8 cellular contexts compared by ENCODE assay signal in the genomic region with DNA sequence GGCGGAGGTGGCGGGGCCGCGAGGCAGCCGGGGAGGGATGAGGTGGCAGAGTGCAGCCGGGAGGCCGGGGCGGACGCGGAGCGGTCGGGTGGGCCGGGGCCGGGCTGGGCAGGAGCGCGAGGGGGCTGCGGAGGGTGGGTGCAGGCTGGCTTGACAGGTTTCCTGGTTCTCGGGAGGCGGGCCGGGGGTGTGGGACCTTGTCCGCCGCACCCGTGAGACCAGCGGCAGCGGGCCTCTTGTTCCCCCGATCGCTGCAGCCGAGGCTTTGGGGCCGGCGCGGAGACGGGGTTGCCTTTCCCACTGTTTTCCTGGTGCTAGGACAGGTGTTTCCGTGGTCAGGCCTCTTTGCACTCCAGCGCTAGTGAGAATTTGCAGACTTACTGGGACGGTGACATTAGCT. TPM values are rescaled to one million over a fixed set of nuclear protein-coding genes. Genes with fewer than 3 reads are reported as not detected.
A peak's percentile ranks its signal among the peaks of the same experiment; 100 is the strongest.
DNase-seq lines count a peak whose midpoint lies in the region; ATAC-seq and TF ChIP-seq lines count a peak whose summit lies in the region.
"Not testable (repeated sequence)": the region's sequence is repeated elsewhere in the genome, so short reads cannot be mapped to it uniquely, and the experiment has no call there.

No MANE protein-coding gene starts in this region.

- ATAC-seq in T-cell (replicated peaks in 1 of 4), result peak in 2 of 4 experiments; percentile 3 to 7
- peak; percentile 6 for ATAC-seq in Right ventricle myocardium superior (ENCODE audit: poor library complexity)

- not testable (repeated sequence) for H2AFZ ChIP-seq in Loucy (ENCODE audit: low read length); neural progenitor cell (replicated peaks)

- H3K4me3 ChIP-seq in HFF-Myc (replicated peaks; ENCODE audit: low read depth, low read length), result peak overlapping the region; percentile 59
- H3K4me3 ChIP-seq in Loucy (ENCODE audit: low read length, poor library complexity, severe bottlenecking), result peak overlapping the region; percentile 89
- H3K4me3 ChIP-seq in neural progenitor cell, result peak overlapping the region; percentile 90

- peaks cover 11 to 18% (median 17%) of the 10 kb centered on the region in 3 donors for H3K4me1 Mint-ChIP-seq in T-cell
- H3K4me1 Mint-ChIP-seq in neural progenitor cell, result peaks cover 11% of the 10 kb centered on the region

- H3K9me2 ChIP-seq in Loucy (replicated peaks; ENCODE audit: low read depth, low read length), result not testable (repeated sequence)

- not testable (repeated sequence) for H3K4me1 ChIP-seq in ES-I3 (ENCODE audit: insufficient read depth, low read length); neural progenitor cell
- H3K4me1 ChIP-seq in Loucy (ENCODE audit: insufficient read depth, low read length, poor library complexity, severe bottlenecking), result peaks cover 19% of the 10 kb centered on the region

- H3K36me3 ChIP-seq in ES-I3 (ENCODE audit: insufficient read depth, low read length); Loucy (ENCODE audit: insufficient read depth, low read length); neural progenitor cell: not testable (repeated sequence)

- H3F3A ChIP-seq in Loucy (ENCODE audit: low read depth); neural progenitor cell (ENCODE audit: low read depth): not testable (repeated sequence)

- H3K79me2 ChIP-seq in Loucy (ENCODE audit: insufficient read depth, low read length), result peaks cover 31% of the 10 kb centered on the region
- H3K79me2 ChIP-seq in neural progenitor cell (ENCODE audit: low read depth), result peaks cover 46% of the 10 kb centered on the region

- H3K9me3 Mint-ChIP-seq in T-cell, neural progenitor cell: not testable (repeated sequence)

- H3K27me3 Mint-ChIP-seq in T-cell; neural progenitor cell (ENCODE audit: insufficient read depth, low read depth): not testable (repeated sequence)

- H4K20me1 ChIP-seq in Loucy (ENCODE audit: insufficient read depth, low read length, poor library complexity, severe bottlenecking) (peaks cover 17% of the 10 kb centered on the region), neural progenitor cell (ENCODE audit: low read depth) (peaks cover 23% of the 10 kb centered on the region)

- CTCF ChIA-PET in T-cell (lab: Charles Lee), result not testable (repeated sequence)

- not testable (repeated sequence) for H3K27me3 ChIP-seq in Loucy (ENCODE audit: insufficient read depth, low read length, poor library complexity, severe bottlenecking); neural progenitor cell

- not testable (repeated sequence) for TF ChIP-seq CTCF in HFF-Myc (IDR thresholded peaks at IDR 0.05; ENCODE audit: low read depth, low read length, missing control alignments); Loucy (conservative IDR thresholded peaks at IDR 0.05; ENCODE audit: low read length); neural progenitor cell (IDR thresholded peaks at IDR 0.05)

- H3K27ac ChIP-seq in neural progenitor cell, result peak overlapping the region; percentile 97

- peak overlapping the region; percentile 42 to 76 for H3K27ac Mint-ChIP-seq in T-cell
- peak overlapping the region; percentile 97 for H3K27ac Mint-ChIP-seq in neural progenitor cell

- not testable (repeated sequence) for H3K36me3 Mint-ChIP-seq in T-cell, neural progenitor cell

- H3K9ac ChIP-seq in ES-I3 (ENCODE audit: low read depth, low read length) (peak overlapping the region; percentile 63), Loucy (ENCODE audit: low read depth, low read length, poor library complexity, severe bottlenecking) (peak overlapping the region; percentile 77), neural progenitor cell (peak overlapping the region; percentile 93)

- not testable (repeated sequence) for H3K9me3 ChIP-seq in ES-I3 (ENCODE audit: control insufficient read depth, insufficient read depth, low read length); Loucy (ENCODE audit: insufficient read depth, low read depth, low read length); neural progenitor cell (ENCODE audit: low read depth)

- POLR2A ChIA-PET in T-cell (lab: Charles Lee), result interaction anchor here (0.7 to 2.3 kb wide), 2 partner anchors 32 to 1375 kb away, joined by 4 to 24 read pairs; partner anchors contain the start of gene ERV3-1 (in 1 of the 2)

- not testable (repeated sequence) for DNase-seq in HFF-Myc (ENCODE audit: extremely low read depth, low read depth)
- DNase-seq in T-cell (peak in 21 of 34 experiments; percentile 0 to 27 (median 7)), anterior cingulate cortex (lab: John Stamatoyannopoulos, UW) (peak in 39 of 58 donors; percentile 1 to 49 (median 18)), Right ventricle myocardium superior (peak; percentile 55), neural progenitor cell (ENCODE audit: low spot score) (peak; percentile 60), superior temporal gyrus (ENCODE audit: extremely low spot score) (peak; percentile 34)

- H3K4me2 ChIP-seq in Loucy (ENCODE audit: low read depth, low read length, poor library complexity, severe bottlenecking) (peak overlapping the region; percentile 88), neural progenitor cell (peak overlapping the region; percentile 75)

- H3K4me3 Mint-ChIP-seq in T-cell (peak overlapping the region; percentile 77 to 89 (median 81)), neural progenitor cell (peak overlapping the region; percentile 97)

- intact Hi-C loops in Right ventricle myocardium superior (cut with DNase I), result loop anchor here (5.0 kb wide), 1 partner anchor 199 kb away; no protein-coding TSS in a partner anchor

RNA-seq across cellular contexts. Expression of gene ERV3-1, which starts 32.3 kb away (rescaled TPM):
- total RNA-seq in T-cell (10 to 100 TPM in 3 of 5 donors, 1 to 10 TPM in 2; 9.5 to 15.9 (median 12.0) TPM), Right ventricle myocardium superior (6.3 TPM), neural progenitor cell (ENCODE audit: low replicate concordance) (44.6 and 50.0 TPM in 2 replicates)

RNA-seq across cellular contexts. Expression of gene ZNF117, which starts 47.9 kb away (rescaled TPM):
- total RNA-seq in T-cell, result 1 to 10 TPM; 1.0 to 3.8 (median 2.7) TPM
- 2.3 TPM for total RNA-seq in Right ventricle myocardium superior
- total RNA-seq in neural progenitor cell (ENCODE audit: low replicate concordance), result 35.8 and 71.6 TPM in 2 replicates
